ENCODE assay signal across 24 cellular contexts in the genomic region with DNA sequence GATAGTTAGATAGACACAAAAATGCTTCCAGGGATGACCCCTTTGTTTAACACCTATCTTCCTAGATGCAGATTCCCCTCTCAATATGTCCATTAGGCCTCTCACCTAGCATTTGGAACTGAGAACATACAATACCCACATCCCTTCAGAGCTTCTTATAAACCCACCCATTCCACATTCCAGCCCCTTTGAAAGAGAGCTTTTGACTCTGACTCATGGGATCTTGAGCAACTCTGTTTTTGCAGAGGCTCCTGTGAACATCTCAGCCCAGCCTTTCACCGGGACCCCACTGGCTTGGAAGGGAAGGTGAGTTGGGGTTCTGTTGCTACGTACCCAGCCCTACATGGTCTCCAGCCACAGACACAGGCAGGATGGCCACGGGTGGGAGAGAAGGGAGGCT.
DNase-seq lines count a peak whose midpoint lies in the region; ATAC-seq and TF ChIP-seq lines count a peak whose summit lies in the region.
"Had no signal": no experiment of that assay in that cellular context is flagged by ENCODE, and none has a peak within 500 bp of the region (broad histone marks: within the 10 kb centered on the region; RNA-seq: fewer than 3 reads in every experiment).

No MANE protein-coding gene starts in this region.

- peak overlapping the region; percentile 24 for H3K27ac ChIP-seq in left ventricle myocardium inferior (replicated peaks)
- H3K27ac ChIP-seq in right cardiac atrium (ENCODE audit: low read length), result no peak overlapping the region
- H3K27ac ChIP-seq in left lung, result no peak overlapping the region
- H3K27ac ChIP-seq: 22Rv1, SJSA1 had no signal

- H3K9me3 ChIP-seq in left ventricle myocardium inferior (replicated peaks), result no peaks in the 10 kb centered on the region
- H3K9me3 ChIP-seq in right cardiac atrium (ENCODE audit: control insufficient read depth, low read length), result no peaks in the 10 kb centered on the region
- no peaks in the 10 kb centered on the region for H3K9me3 ChIP-seq in left lung
- H3K9me3 ChIP-seq: SJSA1 had no signal

- H3K4me3 ChIP-seq in left ventricle myocardium inferior (no peak overlapping the region), right cardiac atrium (ENCODE audit: low read length) (no peak overlapping the region), choroid plexus epithelial cell (ENCODE audit: low read depth, low read length) (no peak overlapping the region), left lung (no peak overlapping the region)
- H3K4me3 ChIP-seq: SJSA1 had no signal

- H3K36me3 ChIP-seq in left ventricle myocardium inferior, result peaks cover 5% of the 10 kb centered on the region
- no peaks in the 10 kb centered on the region for H3K36me3 ChIP-seq in left lung

- no peak for ATAC-seq in right cardiac atrium
- peak; percentile 43 for ATAC-seq in left lung
- no peak for ATAC-seq in HG03135 (IDR thresholded peaks at IDR 0.05; ENCODE audit: unreplicated experiment)
- no peak for ATAC-seq in GM21390 (IDR thresholded peaks at IDR 0.05; ENCODE audit: unreplicated experiment)
- no peak for ATAC-seq in HG02588 (IDR thresholded peaks at IDR 0.05; ENCODE audit: unreplicated experiment)
- ATAC-seq: HCT116 had no signal

- no peak for DNase-seq in left ventricle myocardium inferior
- DNase-seq in right cardiac atrium, result no peak
- peak; percentile 64 for DNase-seq in choroid plexus epithelial cell (ENCODE audit: low read depth)
- DNase-seq in left lung, result no peak
- no peak for DNase-seq in posterior vena cava (ENCODE audit: low spot score)
- DNase-seq: CD4-positive, CD25-positive, alpha-beta regulatory T cell; DMS153; DND-41; GOT3; KBM-7; MV-4-11; NCI-H1105; NCI-H1436 treated with DMSO at 0.1 percent for 48 hours; NCI-H2029; NCI-H446 treated with DMSO at 0.1 percent for 48 hours; NCI-H526; Right ventricle myocardium superior; RPMI8226 had no signal

- intact Hi-C loops in left ventricle myocardium inferior (cut with micrococcal nuclease), result no loop called here
- intact Hi-C loops in right cardiac atrium (cut with DNase I), result loop anchor here in 1 of 4 donors (10.0 kb wide), 2 partner anchors 192 to 252 kb away; a partner anchor contains a TSS
- intact Hi-C loops in left lung (cut with DNase I), result no loop called here
- intact Hi-C loops in posterior vena cava (cut with DNase I), result loop anchor here in 1 of 2 donors (1.0 kb wide), 1 partner anchor 46 kb away; no protein-coding TSS in a partner anchor

- H3K4me1 ChIP-seq in left ventricle myocardium inferior (peaks cover 21% of the 10 kb centered on the region), right cardiac atrium (ENCODE audit: control insufficient read depth, insufficient read depth, low read length) (no peaks in the 10 kb centered on the region), left lung (no peaks in the 10 kb centered on the region)
- H3K4me1 ChIP-seq: SJSA1 had no signal

- no peak for TF ChIP-seq CTCF in left ventricle myocardium inferior (IDR thresholded peaks at IDR 0.05; ENCODE audit: borderline replicate concordance)
- no peak for TF ChIP-seq CTCF in choroid plexus epithelial cell (conservative IDR thresholded peaks at IDR 0.05; ENCODE audit: low read depth, low read length)
- no peak for TF ChIP-seq CTCF in left lung (IDR thresholded peaks at IDR 0.05)

- 83% methylated on average over 3 of the region's 3 CpGs for WGBS in right cardiac atrium

- H3K27me3 ChIP-seq in left ventricle myocardium inferior (ENCODE audit: low read depth), result no peaks in the 10 kb centered on the region
- no peaks in the 10 kb centered on the region for H3K27me3 ChIP-seq in right cardiac atrium (ENCODE audit: control insufficient read depth, insufficient read depth)
- no peaks in the 10 kb centered on the region for H3K27me3 ChIP-seq in left lung
- H3K27me3 ChIP-seq: SJSA1 had no signal
